1 cellular context compared by ENCODE assay signal in genomic region chr10:35636942-35637341, GRCh38.
TF ChIP-seq lines count a peak whose summit lies in the region.

No MANE protein-coding gene starts in this region.

TF ChIP-seq in K562, 482 proteins besides CTCF, POLR2A, EP300 and RAD21:
- TF ChIP-seq PBX2 (CRISPR knock-in tag; IDR thresholded peaks at IDR 0.05; ENCODE audit: low read depth) (no peak), PBX2 (tag; conservative IDR thresholded peaks at IDR 0.05; ENCODE audit: low read depth) (peak; percentile 38; the same call in 1 of the 2 replicates), SIX5 (IDR thresholded peaks at IDR 0.05; ENCODE audit: borderline replicate concordance in 1 of 2, insufficient read depth in 1 of 2, low read depth in 1 of 2, low read length in 2 of 2) (no peak), PKNOX1 (IDR thresholded peaks at IDR 0.05) (peak; percentile 67)
